ENCODE assay signal across 16 cellular contexts in the genomic region with DNA sequence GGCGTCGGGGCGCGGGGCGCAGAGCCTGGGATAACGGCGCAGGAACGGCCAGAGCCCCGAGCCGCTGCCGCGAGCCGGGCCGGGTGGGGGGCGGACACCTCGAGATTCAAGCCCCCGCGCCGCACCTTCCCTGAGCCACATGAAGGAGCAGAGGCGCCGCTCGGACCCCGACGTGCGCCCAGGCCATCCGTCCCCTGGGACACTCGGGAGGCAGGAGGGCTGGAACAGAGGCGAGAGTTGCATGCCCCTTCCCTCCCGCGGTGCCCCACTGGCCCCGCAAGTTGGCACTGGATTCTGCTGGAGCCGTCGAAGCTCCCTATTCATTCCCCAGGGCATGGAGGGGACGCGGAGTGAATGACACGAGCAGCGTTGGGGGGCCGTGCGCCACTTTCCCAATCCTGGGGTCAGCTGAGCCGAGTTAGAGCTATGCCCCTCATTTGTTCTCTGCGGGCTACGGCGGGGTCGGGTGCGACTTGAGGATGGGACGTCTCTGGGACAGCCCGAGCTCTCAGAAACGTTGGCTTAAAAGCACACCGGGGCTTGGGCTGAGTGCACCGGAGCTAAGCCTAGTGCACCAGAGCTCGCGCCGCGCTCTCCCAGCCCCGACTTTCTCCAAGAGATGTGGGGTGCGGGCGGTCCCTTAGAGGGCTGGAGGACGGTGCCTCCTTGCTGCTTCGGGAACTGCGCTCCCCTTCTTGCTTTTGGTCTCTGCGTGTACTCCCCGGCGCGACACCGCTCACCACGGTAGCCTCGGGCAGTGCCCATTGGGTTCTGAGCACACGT. TPM values are rescaled to one million over a fixed set of nuclear protein-coding genes. Genes with fewer than 3 reads are reported as not detected.
DNase-seq lines count a peak whose midpoint lies in the region; ATAC-seq and TF ChIP-seq lines count a peak whose summit lies in the region.
"Had no signal": no experiment of that assay in that cellular context is flagged by ENCODE, and none has a peak within 500 bp of the region (broad histone marks: within the 10 kb centered on the region; RNA-seq: fewer than 3 reads in every experiment).

No MANE protein-coding gene starts in this region.

- H3K14ac ChIP-seq in mesenchymal stem cell (ENCODE audit: low read length in 2 of 2): no peak overlapping the region

- H2AK5ac ChIP-seq in mesenchymal stem cell (ENCODE audit: low read length, severe bottlenecking): no peak overlapping the region

- peak overlapping the region; percentile 68 for H3K4me3 ChIP-seq in HUES6 (ENCODE audit: low read depth, low read length)
- no peak overlapping the region for H3K4me3 ChIP-seq in endodermal cell (ENCODE audit: low read length)
- peak overlapping the region in 1 of 2 experiments; percentile 38 for H3K4me3 ChIP-seq in mesenchymal stem cell (ENCODE audit: insufficient read depth in 1 of 2, low read depth in 1 of 2, low read length in 2 of 2)
- H3K4me3 ChIP-seq in stomach: peak overlapping the region; percentile 30 to 42 (median 40)

- peak overlapping the region; percentile 73 for H3K4me3 Mint-ChIP-seq in endodermal cell
- H3K4me3 Mint-ChIP-seq: activated CD4-positive, alpha-beta memory T cell treated with anti-CD3 and anti-CD28 coated beads for 36 hours; T-helper 1 cell treated with Interleukin-12 subunit alpha and Interleukin-12 subunit beta and Interleukin-4 antibody, amounts not matched to agents 30 μg/mL and 1 μg/mL, for 36 hours had no signal

- no peak for TF ChIP-seq EP300 in stomach (IDR thresholded peaks at IDR 0.05)

- intact Hi-C loops in stomach (cut with DNase I; ENCODE audit: low total_unique reads): no loop called here

- WGBS in endodermal cell (ENCODE audit: insufficient coverage in 1 of 2, insufficient read length in 1 of 2), 2 experiments: 2 to 4% methylated on average over 41 to 68 of the region's 68 CpGs
- WGBS in mesenchymal stem cell: 14% methylated on average over 67 of the region's 68 CpGs
- 4 to 7% (median 5%) methylated on average over 13 to 68 of the region's 68 CpGs for WGBS in stomach, 5 donors

- H3K79me1 ChIP-seq in mesenchymal stem cell (replicated peaks; ENCODE audit: low read length, poor library complexity, severe bottlenecking): no peaks in the 10 kb centered on the region

- no peak overlapping the region for H2BK12ac ChIP-seq in mesenchymal stem cell (ENCODE audit: low read length in 2 of 2)

- H2BK5ac ChIP-seq in mesenchymal stem cell (ENCODE audit: low read depth, low read length, poor library complexity, severe bottlenecking): no peak overlapping the region

- H2BK120ac ChIP-seq in mesenchymal stem cell (ENCODE audit: low read depth, low read length): no peak overlapping the region

- H3K27me3 ChIP-seq in HUES6 (ENCODE audit: control insufficient read depth, insufficient read depth, low read length) (peaks cover 70% of the 10 kb centered on the region), endodermal cell (ENCODE audit: control insufficient read depth, insufficient read depth, low read length, poor library complexity, severe bottlenecking) (peaks cover 53% of the 10 kb centered on the region), mesenchymal stem cell (ENCODE audit: control insufficient read depth in 1 of 2, insufficient read depth in 1 of 2, low read length in 2 of 2) (peaks cover 84 to 94% of the 10 kb centered on the region in 2 experiments), stomach (peaks cover 8 to 87% (median 51%) of the 10 kb centered on the region in 3 donors)

- no peaks in the 10 kb centered on the region for H3K9me3 ChIP-seq in HUES6 (ENCODE audit: control insufficient read depth, insufficient read depth, low read depth, low read length)
- no peaks in the 10 kb centered on the region for H3K9me3 ChIP-seq in endodermal cell (ENCODE audit: control insufficient read depth, low read length)
- peaks cover 2% of the 10 kb centered on the region for H3K9me3 ChIP-seq in mesenchymal stem cell (ENCODE audit: control insufficient read depth, low read length)
- no peaks in the 10 kb centered on the region for H3K9me3 ChIP-seq in stomach

- no peak overlapping the region for H2AFZ ChIP-seq in mesenchymal stem cell (ENCODE audit: low read depth, low read length)

- H3K4me1 ChIP-seq in HUES6 (ENCODE audit: control insufficient read depth, insufficient read depth, low read length): no peaks in the 10 kb centered on the region
- H3K4me1 ChIP-seq in endodermal cell (ENCODE audit: control insufficient read depth, insufficient read depth, low read length): no peaks in the 10 kb centered on the region
- peaks cover 10% of the 10 kb centered on the region for H3K4me1 ChIP-seq in mesenchymal stem cell (ENCODE audit: control insufficient read depth, insufficient read depth, low read depth, low read length)
- H3K4me1 ChIP-seq in stomach: peaks cover 0 to 19% (median 14%) of the 10 kb centered on the region in 4 donors

- no peak overlapping the region for H2BK15ac ChIP-seq in mesenchymal stem cell (ENCODE audit: low read depth, poor library complexity, severe bottlenecking)

- H3K27ac ChIP-seq in HUES6 (ENCODE audit: low read depth, low read length) (no peak overlapping the region), endodermal cell (ENCODE audit: low read depth, low read length) (no peak overlapping the region), mesenchymal stem cell (ENCODE audit: low read length, poor library complexity, severe bottlenecking) (no peak overlapping the region), stomach (no peak overlapping the region)

- TF ChIP-seq CTCF in endodermal cell (conservative IDR thresholded peaks at IDR 0.05) (no peak), stomach (IDR thresholded peaks at IDR 0.05) (no peak)

- H3K36me3 ChIP-seq in HUES6 (ENCODE audit: control insufficient read depth, insufficient read depth, low read length): no peaks in the 10 kb centered on the region
- no peaks in the 10 kb centered on the region for H3K36me3 ChIP-seq in endodermal cell (ENCODE audit: control insufficient read depth, insufficient read depth, low read length)
- H3K36me3 ChIP-seq in mesenchymal stem cell (ENCODE audit: control insufficient read depth in 1 of 2, insufficient read depth in 2 of 2, low read depth in 1 of 2, low read length in 2 of 2): peaks cover 0 to 2% of the 10 kb centered on the region in 2 experiments
- no peaks in the 10 kb centered on the region for H3K36me3 ChIP-seq in stomach

- no peak overlapping the region for H4K91ac ChIP-seq in mesenchymal stem cell (ENCODE audit: low read length)

- H3K9me3 Mint-ChIP-seq in endodermal cell: no peaks in the 10 kb centered on the region
- H3K9me3 Mint-ChIP-seq: activated CD4-positive, alpha-beta memory T cell treated with anti-CD3 and anti-CD28 coated beads for 36 hours; CD8-positive, alpha-beta T cell; central memory CD8-positive, alpha-beta T cell; T-helper 1 cell treated with Interleukin-12 subunit alpha and Interleukin-12 subunit beta and Interleukin-4 antibody, amounts not matched to agents 30 μg/mL and 1 μg/mL, for 36 hours had no signal

- peak overlapping the region; percentile 49 for H3K4me2 ChIP-seq in mesenchymal stem cell (ENCODE audit: low read length, poor library complexity, severe bottlenecking)

- H3K27ac Mint-ChIP-seq in endodermal cell: no peak overlapping the region
- H3K27ac Mint-ChIP-seq: activated CD4-positive, alpha-beta memory T cell treated with anti-CD3 and anti-CD28 coated beads for 36 hours; CD8-positive, alpha-beta T cell; memory B cell; T-helper 1 cell treated with Interleukin-12 subunit alpha and Interleukin-12 subunit beta and Interleukin-4 antibody, amounts not matched to agents 30 μg/mL and 1 μg/mL, for 36 hours had no signal

- no peaks in the 10 kb centered on the region for H3K36me3 Mint-ChIP-seq in endodermal cell (ENCODE audit: low read depth)
- H3K36me3 Mint-ChIP-seq: activated CD4-positive, alpha-beta memory T cell treated with anti-CD3 and anti-CD28 coated beads for 36 hours; CD8-positive, alpha-beta T cell had no signal

- DNase-seq in endodermal cell: peak; percentile 71
- DNase-seq in mesenchymal stem cell: no peak
- DNase-seq in stomach: no peak
- no peak for DNase-seq in kidney tubule cell (ENCODE audit: low spot score)
- DNase-seq in HPDE6-E6E7 (ENCODE audit: extremely low spot score): no peak
- DNase-seq in stimulated activated CD4-positive, alpha-beta T cell treated with anti-CD3 and anti-CD28 coated beads, Interleukin-1b, Interleukin-23, amount 100 ng/mL, for 48 hours: no peak
- DNase-seq: activated CD4-positive, alpha-beta memory T cell treated with anti-CD3 and anti-CD28 coated beads for 36 hours; activated gamma-delta T cell; CD8-positive, alpha-beta T cell; OCI-M1 had no signal

- no peak overlapping the region for H3K9ac ChIP-seq in HUES6 (ENCODE audit: low read length)
- H3K9ac ChIP-seq in endodermal cell (ENCODE audit: extremely low read depth, low read length, poor library complexity, severe bottlenecking): no peak overlapping the region
- H3K9ac ChIP-seq in mesenchymal stem cell (ENCODE audit: low read length): no peak overlapping the region

- peaks cover 23% of the 10 kb centered on the region for H3K4me1 Mint-ChIP-seq in endodermal cell

- H3K18ac ChIP-seq in mesenchymal stem cell (ENCODE audit: low read depth in 1 of 2, low read length in 2 of 2): no peak overlapping the region

- ATAC-seq in HG02981 (IDR thresholded peaks at IDR 0.05; ENCODE audit: unreplicated experiment): no peak
- ATAC-seq: CD8-positive, alpha-beta T cell had no signal

- H4K8ac ChIP-seq in mesenchymal stem cell (ENCODE audit: low read length): no peak overlapping the region

- no peak overlapping the region for H3K4ac ChIP-seq in mesenchymal stem cell (ENCODE audit: low read depth in 1 of 2, low read length in 2 of 2)

- TF ChIP-seq POLR2A in stomach (IDR thresholded peaks at IDR 0.05): no peak

- H3K23ac ChIP-seq in mesenchymal stem cell (ENCODE audit: low read length in 2 of 2): no peak overlapping the region

- H3K27me3 Mint-ChIP-seq in endodermal cell (ENCODE audit: insufficient read depth): peaks cover 51% of the 10 kb centered on the region

RNA-seq across cellular contexts. Expression of a gene that starts 0.6 kb away (rescaled TPM):
- total RNA-seq in endodermal cell: 1 to 10 TPM in 1 of 2 donors, under 1 TPM in 1; 0.42 to 3.6 TPM
- 2.8 TPM for polyA plus RNA-seq in endodermal cell (2013, experiment 1 of 2)
- polyA plus RNA-seq in endodermal cell (2013, experiment 2 of 2): 2.5 TPM
- polyA plus RNA-seq in mesenchymal stem cell (2013, experiment 1 of 2): not detected
- polyA plus RNA-seq in mesenchymal stem cell (2013, experiment 2 of 2): not detected
- 1 to 10 TPM in 1 of 5 donors, under 1 TPM in 1, not detected in 3; 0.29 to 2.8 TPM for total RNA-seq in stomach
- 1 to 10 TPM in 1 of 3 donors, not detected in 2; 5.6 TPM for polyA plus RNA-seq in stomach
- total RNA-seq: activated CD4-positive, alpha-beta memory T cell treated with anti-CD3 and anti-CD28 coated beads for 36 hours; CD8-positive, alpha-beta T cell; fibroblast of villous mesenchyme had no signal
